Comparison of ENCODE assay signal across 9 cellular contexts in genomic region chr18:63119647-63120046, GRCh38.
DNase-seq lines count a peak whose midpoint lies in the region; ATAC-seq and TF ChIP-seq lines count a peak whose summit lies in the region.
"Had no signal": no experiment of that assay in that cellular context is flagged by ENCODE, and none has a peak within 500 bp of the region (broad histone marks: within the 10 kb centered on the region; RNA-seq: fewer than 3 reads in every experiment).

No MANE protein-coding gene starts in this region.

- H3K9ac ChIP-seq in GM23248 (no peak overlapping the region), mesendoderm (ENCODE audit: low read length) (no peak overlapping the region)

- H3K56ac ChIP-seq in mesendoderm (ENCODE audit: low read length), result no peak overlapping the region

- in situ Hi-C loops in GM23248 (cut with MboI), result no loop called here

- H3K79me1 ChIP-seq in mesendoderm (ENCODE audit: low read length), result no peaks in the 10 kb centered on the region

- H3K27ac ChIP-seq in GM23248, result no peak overlapping the region
- no peak overlapping the region for H3K27ac ChIP-seq in caudate nucleus (ENCODE audit: low read depth, low read length)
- H3K27ac ChIP-seq in mesendoderm (ENCODE audit: low read depth, low read length), result no peak overlapping the region
- H3K27ac ChIP-seq in vagina, result no peak overlapping the region
- H3K27ac ChIP-seq: SJSA1 had no signal

- H3K9me3 ChIP-seq in GM23248 (ENCODE audit: low read depth) (no peaks in the 10 kb centered on the region), vagina (no peaks in the 10 kb centered on the region)
- H3K9me3 ChIP-seq: SJSA1 had no signal

- H3K23ac ChIP-seq in mesendoderm (ENCODE audit: low read length), result no peak overlapping the region

- peaks cover 28% of the 10 kb centered on the region for H3K27me3 ChIP-seq in GM23248 (replicated peaks; ENCODE audit: insufficient read depth)
- H3K27me3 ChIP-seq in mesendoderm (ENCODE audit: insufficient read depth, low read length, poor library complexity), result no peaks in the 10 kb centered on the region
- no peaks in the 10 kb centered on the region for H3K27me3 ChIP-seq in vagina

- H3K4me1 ChIP-seq in GM23248 (ENCODE audit: insufficient read depth), result no peaks in the 10 kb centered on the region
- no peaks in the 10 kb centered on the region for H3K4me1 ChIP-seq in mesendoderm (ENCODE audit: control insufficient read depth, low read depth, low read length)
- H3K4me1 ChIP-seq in vagina, result no peaks in the 10 kb centered on the region
- H3K4me1 ChIP-seq: SJSA1 had no signal

- no peak overlapping the region for H2BK120ac ChIP-seq in mesendoderm (ENCODE audit: low read depth, low read length)

- intact Hi-C loops in vagina (cut with DNase I), result loop anchor here (10.0 kb wide), 1 partner anchor 315 kb away; no protein-coding TSS in a partner anchor

- H3K4me3 ChIP-seq in GM23248, result no peak overlapping the region
- H3K4me3 ChIP-seq in mesendoderm (ENCODE audit: low read length), result no peak overlapping the region
- no peak overlapping the region for H3K4me3 ChIP-seq in vagina
- H3K4me3 ChIP-seq: SJSA1 had no signal

- no peaks in the 10 kb centered on the region for H3K36me3 ChIP-seq in GM23248 (ENCODE audit: low read depth)
- H3K36me3 ChIP-seq in mesendoderm (ENCODE audit: control insufficient read depth, insufficient read depth, low read length), result no peaks in the 10 kb centered on the region
- no peaks in the 10 kb centered on the region for H3K36me3 ChIP-seq in vagina
- H3K36me3 ChIP-seq: SJSA1 had no signal

- TF ChIP-seq POLR2A in vagina (IDR thresholded peaks at IDR 0.05), result no peak

- H2AFZ ChIP-seq in GM23248, result no peak overlapping the region

- H3F3A ChIP-seq in GM23248 (ENCODE audit: insufficient read depth), result no peaks in the 10 kb centered on the region

- no peak overlapping the region for H3K4me2 ChIP-seq in GM23248 (ENCODE audit: unreplicated experiment)
- H3K4me2 ChIP-seq in mesendoderm (ENCODE audit: low read length), result no peak overlapping the region

- no peak overlapping the region for H2BK15ac ChIP-seq in mesendoderm (replicated peaks; ENCODE audit: low read depth)

- no peaks in the 10 kb centered on the region for H4K20me1 ChIP-seq in GM23248 (ENCODE audit: insufficient read depth)

- H3K79me2 ChIP-seq in GM23248 (ENCODE audit: insufficient read depth) (no peaks in the 10 kb centered on the region), mesendoderm (ENCODE audit: control insufficient read depth, insufficient read depth, low read length) (no peaks in the 10 kb centered on the region)

- no peak overlapping the region for H2BK5ac ChIP-seq in mesendoderm (ENCODE audit: low read length)

- H3K4ac ChIP-seq in mesendoderm (ENCODE audit: low read depth, low read length), result no peak overlapping the region

- no peak overlapping the region for H4K5ac ChIP-seq in mesendoderm (ENCODE audit: low read length)

- 36 to 44% methylated on average over 3 of the region's 3 CpGs for WGBS in GM23248 (ENCODE audit: low coverage in 1 of 2, low lambda C conversion rate in 2 of 2, missing lambda C conversion rate in 2 of 2), 2 experiments
- WGBS in mesendoderm (ENCODE audit: extremely low coverage, insufficient coverage, low lambda C conversion rate), result no CpG with 5 or more reads among the region's 3 CpGs

- no peaks in the 10 kb centered on the region for H3K9me2 ChIP-seq in GM23248 (ENCODE audit: insufficient read depth)

- H3K18ac ChIP-seq in mesendoderm (ENCODE audit: low read length), result no peak overlapping the region

- no peak overlapping the region for H4K8ac ChIP-seq in mesendoderm (ENCODE audit: low read depth, low read length)

- DNase-seq in COLO668 (lab: John Stamatoyannopoulos, UW; ENCODE audit: unreplicated experiment) (peak; percentile 54), GM23248 (peak; percentile 44), NOMO-1 treated with DMSO at 0.1 percent for 48 hours (lab: John Stamatoyannopoulos, UW; ENCODE audit: unreplicated experiment) (peak; percentile 22), caudate nucleus (lab: John Stamatoyannopoulos, UW) (peak in 39 of 61 donors; percentile 4 to 59 (median 19)), mesendoderm (peak; percentile 65), vagina (ENCODE audit: extremely low spot score in 2 of 2) (no peak), NCI-H2196 (lab: John Stamatoyannopoulos, UW; ENCODE audit: unreplicated experiment) (no peak)

- ATAC-seq in HG03025 (IDR thresholded peaks at IDR 0.05; ENCODE audit: low FRiP score, unreplicated experiment), result no peak

- TF ChIP-seq CTCF in vagina (IDR thresholded peaks at IDR 0.05), result peak in 1 of 3 experiments; percentile 39

- H2AK5ac ChIP-seq in mesendoderm (ENCODE audit: low read length), result no peak overlapping the region

Comparison
In these comparisons a context has a peak if more than half of its experiments do, and no peak if none do; other contexts are left out.
1. DNase-seq: peak in COLO668 (single experiment), GM23248 (single experiment), NOMO-1 treated with DMSO at 0.1 percent for 48 hours (single experiment), caudate nucleus (39 of 61) and mesendoderm (single experiment); none in vagina (0 of 2) and NCI-H2196 (single experiment).